In genomic region chrX:64976673-64977040, GRCh38 we compare ENCODE assay signal across 8 cellular contexts. TPM values are rescaled to one million over a fixed set of nuclear protein-coding genes. Genes with fewer than 3 reads are reported as not detected.
A peak's percentile ranks its signal among the peaks of the same experiment; 100 is the strongest.
DNase-seq lines count a peak whose midpoint lies in the region; ATAC-seq and TF ChIP-seq lines count a peak whose summit lies in the region.

No MANE protein-coding gene starts in this region.

- H3K4me2 ChIP-seq in MM.1S (ENCODE audit: low read depth, low read length): peak overlapping the region; percentile 55

- intact Hi-C loops in esophagus squamous epithelium (cut with DNase I): no loop called here

- peak overlapping the region; percentile 82 for H3K4me3 ChIP-seq in GM12865 (ENCODE audit: low read depth, low read length)
- H3K4me3 ChIP-seq in MM.1S (ENCODE audit: low read length): peak overlapping the region; percentile 72
- peak overlapping the region; percentile 39 to 71 (median 52) for H3K4me3 ChIP-seq in esophagus squamous epithelium
- peak overlapping the region; percentile 67 for H3K4me3 ChIP-seq in skeletal muscle cell (ENCODE audit: low read depth, low read length)

- H3K9me2 ChIP-seq in MM.1S (replicated peaks; ENCODE audit: insufficient read depth, low read length): no peaks in the 10 kb centered on the region

- H3K27ac ChIP-seq in MM.1S (ENCODE audit: low read length): no peak overlapping the region
- peak overlapping the region in 2 of 4 donors; percentile 9 to 24 for H3K27ac ChIP-seq in esophagus squamous epithelium

- no peak for TF ChIP-seq CTCF in GM12865 (IDR thresholded peaks at IDR 0.05; ENCODE audit: insufficient read depth, low read depth, low read length, missing control alignments)
- no peak for TF ChIP-seq CTCF in MM.1S (IDR thresholded peaks at IDR 0.05; ENCODE audit: low read length)
- TF ChIP-seq CTCF in esophagus squamous epithelium (IDR thresholded peaks at IDR 0.05): no peak

- DNase-seq in GM12865 (ENCODE audit: low read depth) (no peak), MM.1S (no peak), esophagus squamous epithelium (lab: John Stamatoyannopoulos, UW) (no peak), skeletal muscle cell (ENCODE audit: low read depth) (no peak), islet precursor cell (no peak), NCI-H526 (lab: John Stamatoyannopoulos, UW) (no peak), NCI-H345 treated with DMSO at 0.1 percent for 48 hours (lab: John Stamatoyannopoulos, UW; ENCODE audit: unreplicated experiment) (no peak)

- 5 to 37% methylated on average over 10 to 11 of the region's 11 CpGs for WGBS in esophagus squamous epithelium, 2 donors

- peaks cover 12% of the 10 kb centered on the region for H3K79me2 ChIP-seq in MM.1S (ENCODE audit: low read length)

- H4K20me1 ChIP-seq in MM.1S (ENCODE audit: insufficient read depth, low read length): no peaks in the 10 kb centered on the region

- peak; percentile 7 for ATAC-seq in GM21825 (IDR thresholded peaks at IDR 0.05; ENCODE audit: unreplicated experiment)

- H3K4me1 ChIP-seq in MM.1S (ENCODE audit: low read length) (peaks cover 11% of the 10 kb centered on the region; the same call in 1 of the 2 replicates), esophagus squamous epithelium (peaks cover 0 to 8% (median 0%) of the 10 kb centered on the region in 3 donors)

- H3K27me3 ChIP-seq in MM.1S (replicated peaks; ENCODE audit: insufficient read depth, low read length): no peaks in the 10 kb centered on the region
- H3K27me3 ChIP-seq in esophagus squamous epithelium: no peaks in the 10 kb centered on the region

- H3K9me3 ChIP-seq in MM.1S (replicated peaks; ENCODE audit: insufficient read depth, low read length) (no peaks in the 10 kb centered on the region), esophagus squamous epithelium (no peaks in the 10 kb centered on the region)

- H3K36me3 ChIP-seq in MM.1S (replicated peaks; ENCODE audit: insufficient read depth, low read length) (no peaks in the 10 kb centered on the region), esophagus squamous epithelium (no peaks in the 10 kb centered on the region)

- peak overlapping the region; percentile 66 for H2AFZ ChIP-seq in MM.1S (ENCODE audit: low read length)

- no peaks in the 10 kb centered on the region for H3F3A ChIP-seq in MM.1S (ENCODE audit: insufficient read depth, low read length)

- TF ChIP-seq POLR2A in esophagus squamous epithelium (IDR thresholded peaks at IDR 0.05): no peak

- no peak overlapping the region for H3K9ac ChIP-seq in MM.1S (ENCODE audit: low read length)

RNA-seq across cellular contexts. Expression of gene ZC4H2, which starts 0.4 kb away (rescaled TPM):
- total RNA-seq in esophagus squamous epithelium: 10 to 100 TPM in 1 of 4 donors, 1 to 10 TPM in 3; 1.9 to 10.1 (median 3.6) TPM

RNA-seq across cellular contexts. Expression of gene ZC3H12B, which starts 58.0 kb away (rescaled TPM):
- under 1 TPM; 0.04 to 0.67 (median 0.35) TPM for total RNA-seq in esophagus squamous epithelium
